Comparison of ENCODE assay signal across 10 cellular contexts in the genomic region with DNA sequence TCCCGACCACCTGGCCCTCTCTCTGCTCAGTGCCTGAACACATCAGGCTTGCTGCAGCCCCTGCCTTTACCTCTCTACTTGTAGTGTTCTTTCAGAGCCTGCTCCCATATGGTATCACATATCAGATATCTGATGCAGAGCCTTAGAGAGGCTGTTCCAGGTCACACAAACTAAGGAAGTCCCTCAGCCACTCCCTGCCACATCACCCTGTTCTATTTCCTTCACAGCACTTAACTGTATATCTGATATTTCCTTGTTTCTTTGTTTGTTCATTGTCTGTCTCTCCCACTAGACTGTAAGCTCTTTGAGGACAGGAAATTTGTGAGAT. TPM values are rescaled to one million over a fixed set of nuclear protein-coding genes. Genes with fewer than 3 reads are reported as not detected.
DNase-seq lines count a peak whose midpoint lies in the region; ATAC-seq and TF ChIP-seq lines count a peak whose summit lies in the region.
"Had no signal": no experiment of that assay in that cellular context is flagged by ENCODE, and none has a peak within 500 bp of the region (broad histone marks: within the 10 kb centered on the region; RNA-seq: fewer than 3 reads in every experiment).

No MANE protein-coding gene starts in this region.

- H3K36me3 ChIP-seq in right atrium auricular region, result no peaks in the 10 kb centered on the region
- no peaks in the 10 kb centered on the region for H3K36me3 ChIP-seq in esophagus muscularis mucosa
- H3K36me3 ChIP-seq in upper lobe of left lung, result no peaks in the 10 kb centered on the region

- H3K4me1 ChIP-seq in right atrium auricular region, result peaks cover 0 to 19% of the 10 kb centered on the region in 2 donors
- H3K4me1 ChIP-seq in esophagus muscularis mucosa, result peaks cover 14 to 32% (median 24%) of the 10 kb centered on the region in 4 donors
- peaks cover 0 to 27% (median 13%) of the 10 kb centered on the region in 4 donors for H3K4me1 ChIP-seq in upper lobe of left lung

- ATAC-seq in Right ventricle myocardium superior (ENCODE audit: poor library complexity) (no peak), upper lobe of left lung (ENCODE audit: low FRiP score in 2 of 2) (no peak)
- ATAC-seq in activated CD8-positive, alpha-beta T cell treated with anti-CD3 and anti-CD28 coated beads, Interleukin-2, amount 10 ng/mL, durations not matched to agents 7 days and 5 days, result no peak
- no peak for ATAC-seq in activated T-cell treated with anti-CD3 and anti-CD28 coated beads, Interleukin-2, amount 50 U/mL, for 72 hours (replicated peaks in 1 of 2)
- ATAC-seq: stimulated activated naive CD8-positive, alpha-beta T cell treated with anti-CD3 and anti-CD28 coated beads, Interleukin-15, Interleukin-2, amounts not matched to agents 100 U/mL and 50 U/mL, for 24 hours had no signal

- H3K27me3 Mint-ChIP-seq in osteocyte (ENCODE audit: unreplicated experiment), result peaks cover 4% of the 10 kb centered on the region
- H3K27me3 Mint-ChIP-seq in activated CD8-positive, alpha-beta T cell treated with anti-CD3 and anti-CD28 coated beads, Interleukin-2, amount 10 ng/mL, durations not matched to agents 7 days and 5 days (ENCODE audit: low read depth), result peaks cover 40% of the 10 kb centered on the region
- peaks cover 37% of the 10 kb centered on the region for H3K27me3 Mint-ChIP-seq in activated T-cell treated with anti-CD3 and anti-CD28 coated beads, Interleukin-2, amount 50 U/mL, for 72 hours (ENCODE audit: low read depth)

- H3K9me3 ChIP-seq in right atrium auricular region, result no peaks in the 10 kb centered on the region
- no peaks in the 10 kb centered on the region for H3K9me3 ChIP-seq in esophagus muscularis mucosa
- no peaks in the 10 kb centered on the region for H3K9me3 ChIP-seq in upper lobe of left lung

- DNase-seq in right atrium auricular region (ENCODE audit: low spot score) (no peak), Right ventricle myocardium superior (no peak), esophagus muscularis mucosa (ENCODE audit: extremely low spot score) (peak; percentile 77), osteocyte (ENCODE audit: extremely low spot score, unreplicated experiment) (no peak), activated gamma-delta T cell (lab: John Stamatoyannopoulos, UW) (no peak), upper lobe of left lung (no peak)
- no peak for DNase-seq in activated CD8-positive, alpha-beta T cell treated with anti-CD3 and anti-CD28 coated beads, Interleukin-2, amount 10 ng/mL, durations not matched to agents 7 days and 5 days
- DNase-seq in activated T-cell treated with anti-CD3 and anti-CD28 coated beads, Interleukin-2, amount 50 U/mL, for 72 hours, result no peak
- DNase-seq: activated CD4-positive, alpha-beta memory T cell treated with anti-CD3 and anti-CD28 coated beads for 36 hours; stimulated activated naive CD8-positive, alpha-beta T cell treated with anti-CD3 and anti-CD28 coated beads, Interleukin-15, Interleukin-2, amounts not matched to agents 100 U/mL and 50 U/mL, for 24 hours had no signal

- intact Hi-C loops in Right ventricle myocardium superior (cut with DNase I) (no loop called here), esophagus muscularis mucosa (cut with DNase I) (no loop called here)

- peak overlapping the region; percentile 87 to 88 for H3K27ac ChIP-seq in right atrium auricular region
- peak overlapping the region; percentile 96 to 98 (median 97) for H3K27ac ChIP-seq in esophagus muscularis mucosa (replicated peaks in 1 of 4)
- peak overlapping the region in 2 of 4 donors; percentile 60 to 79 for H3K27ac ChIP-seq in upper lobe of left lung

- TF ChIP-seq EP300 in esophagus muscularis mucosa (IDR thresholded peaks at IDR 0.05) (no peak), upper lobe of left lung (IDR thresholded peaks at IDR 0.05) (no peak)

- CTCF ChIA-PET in activated CD8-positive, alpha-beta T cell treated with anti-CD3 and anti-CD28 coated beads, Interleukin-2, amount 10 ng/mL, durations not matched to agents 7 days and 5 days (lab: Charles Lee), result no interaction called here

- WGBS in esophagus muscularis mucosa, result 20% methylated on average over 1 of the region's 1 CpG
- WGBS in upper lobe of left lung, 2 donors, result 29 to 36% methylated on average over 1 of the region's 1 CpG

- H3K36me3 Mint-ChIP-seq in osteocyte (ENCODE audit: unreplicated experiment), result no peaks in the 10 kb centered on the region
- no peaks in the 10 kb centered on the region for H3K36me3 Mint-ChIP-seq in activated CD8-positive, alpha-beta T cell treated with anti-CD3 and anti-CD28 coated beads, Interleukin-2, amount 10 ng/mL, durations not matched to agents 7 days and 5 days (ENCODE audit: low read depth)
- H3K36me3 Mint-ChIP-seq in activated T-cell treated with anti-CD3 and anti-CD28 coated beads, Interleukin-2, amount 50 U/mL, for 72 hours (ENCODE audit: insufficient read depth in 2 of 2), result no peaks in the 10 kb centered on the region
- H3K36me3 Mint-ChIP-seq: activated CD4-positive, alpha-beta memory T cell treated with anti-CD3 and anti-CD28 coated beads for 36 hours had no signal

- no peaks in the 10 kb centered on the region for H3K9me3 Mint-ChIP-seq in osteocyte (ENCODE audit: unreplicated experiment)
- no peaks in the 10 kb centered on the region for H3K9me3 Mint-ChIP-seq in activated CD8-positive, alpha-beta T cell treated with anti-CD3 and anti-CD28 coated beads, Interleukin-2, amount 10 ng/mL, durations not matched to agents 7 days and 5 days (ENCODE audit: insufficient read depth)
- H3K9me3 Mint-ChIP-seq in activated T-cell treated with anti-CD3 and anti-CD28 coated beads, Interleukin-2, amount 50 U/mL, for 72 hours, result no peaks in the 10 kb centered on the region
- H3K9me3 Mint-ChIP-seq: activated CD4-positive, alpha-beta memory T cell treated with anti-CD3 and anti-CD28 coated beads for 36 hours had no signal

- POLR2A ChIA-PET in activated CD8-positive, alpha-beta T cell treated with anti-CD3 and anti-CD28 coated beads, Interleukin-2, amount 10 ng/mL, durations not matched to agents 7 days and 5 days (lab: Charles Lee), result no interaction called here

- TF ChIP-seq CTCF in right atrium auricular region (IDR thresholded peaks at IDR 0.05), result no peak
- no peak for TF ChIP-seq CTCF in esophagus muscularis mucosa (IDR thresholded peaks at IDR 0.05)
- no peak for TF ChIP-seq CTCF in osteocyte (IDR thresholded peaks at IDR 0.05)
- TF ChIP-seq CTCF in upper lobe of left lung (IDR thresholded peaks at IDR 0.05), result no peak

- peaks cover 17% of the 10 kb centered on the region for H3K4me1 Mint-ChIP-seq in osteocyte (ENCODE audit: unreplicated experiment)
- H3K4me1 Mint-ChIP-seq in activated CD8-positive, alpha-beta T cell treated with anti-CD3 and anti-CD28 coated beads, Interleukin-2, amount 10 ng/mL, durations not matched to agents 7 days and 5 days (ENCODE audit: low read depth), result no peaks in the 10 kb centered on the region
- H3K4me1 Mint-ChIP-seq in activated T-cell treated with anti-CD3 and anti-CD28 coated beads, Interleukin-2, amount 50 U/mL, for 72 hours (ENCODE audit: low read depth), result no peaks in the 10 kb centered on the region

- H3K4me3 Mint-ChIP-seq in osteocyte (ENCODE audit: unreplicated experiment), result peak overlapping the region; percentile 74
- H3K4me3 Mint-ChIP-seq in activated CD8-positive, alpha-beta T cell treated with anti-CD3 and anti-CD28 coated beads, Interleukin-2, amount 10 ng/mL, durations not matched to agents 7 days and 5 days, result no peak overlapping the region
- peak overlapping the region in 1 of 2 donors; percentile 1 for H3K4me3 Mint-ChIP-seq in activated T-cell treated with anti-CD3 and anti-CD28 coated beads, Interleukin-2, amount 50 U/mL, for 72 hours
- H3K4me3 Mint-ChIP-seq: activated CD4-positive, alpha-beta memory T cell treated with anti-CD3 and anti-CD28 coated beads for 36 hours had no signal

- H3K4me3 ChIP-seq in right atrium auricular region (peak overlapping the region in 1 of 2 donors; percentile 74), esophagus muscularis mucosa (peak overlapping the region; percentile 65 to 79 (median 76)), upper lobe of left lung (peak overlapping the region in 2 of 4 donors; percentile 48 to 53)

- TF ChIP-seq POLR2A in esophagus muscularis mucosa (IDR thresholded peaks at IDR 0.05; ENCODE audit: low read depth) (no peak), upper lobe of left lung (IDR thresholded peaks at IDR 0.05) (no peak)

- no peak overlapping the region for H3K27ac Mint-ChIP-seq in osteocyte (ENCODE audit: unreplicated experiment)
- no peak overlapping the region for H3K27ac Mint-ChIP-seq in activated CD8-positive, alpha-beta T cell treated with anti-CD3 and anti-CD28 coated beads, Interleukin-2, amount 10 ng/mL, durations not matched to agents 7 days and 5 days
- H3K27ac Mint-ChIP-seq in activated T-cell treated with anti-CD3 and anti-CD28 coated beads, Interleukin-2, amount 50 U/mL, for 72 hours, result no peak overlapping the region
- H3K27ac Mint-ChIP-seq: activated CD4-positive, alpha-beta memory T cell treated with anti-CD3 and anti-CD28 coated beads for 36 hours had no signal

- no peaks in the 10 kb centered on the region for H3K27me3 ChIP-seq in right atrium auricular region
- peaks cover 0 to 13% (median 0%) of the 10 kb centered on the region in 4 donors for H3K27me3 ChIP-seq in esophagus muscularis mucosa
- H3K27me3 ChIP-seq in upper lobe of left lung, result peaks cover 0 to 5% (median under 1%) of the 10 kb centered on the region in 4 donors

RNA-seq across cellular contexts. Expression of gene ALDH1L1, which starts 1.0 kb away (rescaled TPM):
- total RNA-seq in right atrium auricular region, result 10 to 100 TPM; 13.7 to 24.0 TPM
- total RNA-seq in Right ventricle myocardium superior, result 21.5 TPM
- 10 to 100 TPM; 19.2 to 39.9 (median 25.9) TPM for total RNA-seq in esophagus muscularis mucosa
- 1.4 and 1.5 TPM in 2 replicates for total RNA-seq in osteocyte
- not detected for total RNA-seq in activated CD8-positive, alpha-beta T cell treated with anti-CD3 and anti-CD28 coated beads, Interleukin-2, amount 10 ng/mL, durations not matched to agents 7 days and 5 days
- 10 to 100 TPM in 1 of 6 donors, 1 to 10 TPM in 5; 2.4 to 11.5 (median 4.7) TPM for total RNA-seq in upper lobe of left lung
- total RNA-seq in activated T-cell treated with anti-CD3 and anti-CD28 coated beads, Interleukin-2, amount 50 U/mL, for 72 hours, result under 1 TPM; 0.21 to 0.48 TPM
- total RNA-seq: activated CD4-positive, alpha-beta memory T cell treated with anti-CD3 and anti-CD28 coated beads for 36 hours had no signal
